In the genomic region with DNA sequence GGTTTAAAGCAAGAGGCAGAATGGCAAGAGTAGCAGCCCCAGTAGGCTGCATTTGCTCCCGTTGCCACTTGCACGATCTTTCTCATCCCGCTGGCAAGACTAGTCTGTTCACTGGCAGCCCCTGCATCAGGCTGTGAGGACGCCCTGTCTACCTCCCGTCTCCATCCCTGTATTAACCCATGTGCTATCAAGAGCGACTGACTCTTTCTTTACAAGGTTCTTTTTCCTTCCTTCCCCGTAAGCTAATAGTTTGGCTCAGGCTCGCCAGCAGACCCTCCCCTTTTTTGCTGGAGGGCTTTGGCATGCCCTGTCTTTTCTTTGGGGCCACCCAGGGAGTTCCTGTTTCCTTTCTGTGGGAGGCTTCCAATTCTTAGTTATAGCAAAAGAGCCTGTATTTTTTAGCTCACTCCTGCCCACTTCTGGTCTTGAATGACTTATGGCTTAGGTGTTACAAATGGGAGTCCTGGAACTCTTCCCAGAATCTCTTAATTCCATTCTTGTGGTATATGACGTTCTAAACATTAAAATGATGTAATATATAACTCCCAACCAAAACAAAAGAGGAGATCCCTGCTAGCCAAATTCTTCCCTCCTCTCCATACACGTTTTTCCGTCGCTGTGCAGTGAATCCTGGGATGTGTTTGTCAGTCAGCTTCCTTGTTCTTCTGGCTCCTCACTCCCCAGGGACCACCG, we compare ENCODE assay signal across 8 cellular contexts.
DNase-seq lines count a peak whose midpoint lies in the region; ATAC-seq and TF ChIP-seq lines count a peak whose summit lies in the region.

No MANE protein-coding gene starts in this region.

- peak; percentile 63 for DNase-seq in H7
- peak; percentile 81 to 91 for DNase-seq in SJCRH30
- peak; percentile 79 for DNase-seq in epithelial cell of esophagus (ENCODE audit: low read depth)
- peak; percentile 98 for DNase-seq in non-pigmented ciliary epithelial cell (ENCODE audit: low read depth)
- no peak for DNase-seq in activated gamma-delta T cell treated with Interleukin-2 at 50 U/mL for 16 hours

- H3K4me1 ChIP-seq in ACC112 (ENCODE audit: control insufficient read depth, insufficient read depth, low read length, unreplicated experiment) = peaks cover 80% of the 10 kb centered on the region
- peaks cover 14% of the 10 kb centered on the region for H3K4me1 ChIP-seq in SJCRH30

- no peaks in the 10 kb centered on the region for H3K9me3 ChIP-seq in SJCRH30 (replicated peaks)

- peaks cover 77% of the 10 kb centered on the region for H3K79me2 ChIP-seq in ACC112 (ENCODE audit: control insufficient read depth, insufficient read depth, low read length, unreplicated experiment)

- H3K27me3 ChIP-seq in ACC112 (ENCODE audit: insufficient read depth, low read length) = no peaks in the 10 kb centered on the region
- H3K27me3 ChIP-seq in H7 (ENCODE audit: control insufficient read depth, insufficient read depth, low read length) = no peaks in the 10 kb centered on the region
- H3K27me3 ChIP-seq in SJCRH30 = no peaks in the 10 kb centered on the region

- H3K27ac ChIP-seq in ACC112 (ENCODE audit: low read depth, low read length) (peak overlapping the region; percentile 98), SJCRH30 (peak overlapping the region; percentile 61)

- ATAC-seq in GM19455 (IDR thresholded peaks at IDR 0.05; ENCODE audit: unreplicated experiment) (no peak), HG02610 (IDR thresholded peaks at IDR 0.05; ENCODE audit: unreplicated experiment) (no peak)

- no peaks in the 10 kb centered on the region for H3K36me3 ChIP-seq in ACC112 (ENCODE audit: insufficient read depth, low read length)
- H3K36me3 ChIP-seq in H7 (replicated peaks; ENCODE audit: control insufficient read depth, insufficient read depth, low read length) = no peaks in the 10 kb centered on the region
- no peaks in the 10 kb centered on the region for H3K36me3 ChIP-seq in SJCRH30

- H3K4me3 ChIP-seq in ACC112 (ENCODE audit: low read depth, low read length) (peak overlapping the region; percentile 76), H7 (ENCODE audit: insufficient read depth, low read depth, low read length) (no peak overlapping the region), SJCRH30 (peak overlapping the region; percentile 51), epithelial cell of esophagus (ENCODE audit: low read length) (no peak overlapping the region)

- H2AFZ ChIP-seq in ACC112 (ENCODE audit: low read length, unreplicated experiment) = no peak overlapping the region

- TF ChIP-seq CTCF in epithelial cell of esophagus (IDR thresholded peaks at IDR 0.05; ENCODE audit: insufficient read depth, low read depth, low read length, missing control alignments) = peak; percentile 37

Comparison
In these comparisons a context has a peak if more than half of its experiments do, and no peak if none do; other contexts are left out.
1. H3K4me3 ChIP-seq: peak in ACC112 (single experiment) and SJCRH30 (single experiment); none in H7 (single experiment) and epithelial cell of esophagus (single experiment).